In genomic region chr2:37558622-37559021, GRCh38 we compare ENCODE assay signal across 11 cellular contexts.
A peak's percentile ranks its signal among the peaks of the same experiment; 100 is the strongest.
DNase-seq lines count a peak whose midpoint lies in the region; ATAC-seq, FAIRE-seq and TF ChIP-seq lines count a peak whose summit lies in the region.
"Had no signal": no experiment of that assay in that cellular context is flagged by ENCODE, and none has a peak within 500 bp of the region (broad histone marks: within the 10 kb centered on the region; RNA-seq: fewer than 3 reads in every experiment).

No MANE protein-coding gene starts in this region.

- H3K4me3 Mint-ChIP-seq in activated naive CD8-positive, alpha-beta T cell treated with anti-CD3 and anti-CD28 coated beads, Interleukin-2, amount 10 ng/mL, durations not matched to agents 7 days and 5 days = no peak overlapping the region
- no peak overlapping the region for H3K4me3 Mint-ChIP-seq in activated naive CD8-positive, alpha-beta T cell treated with anti-CD3 and anti-CD28 coated beads, Interleukin-2, amount 50 U/mL, for 24 hours

- H3K4me1 Mint-ChIP-seq in activated naive CD8-positive, alpha-beta T cell treated with anti-CD3 and anti-CD28 coated beads, Interleukin-2, amount 10 ng/mL, durations not matched to agents 7 days and 5 days = peaks cover 10% of the 10 kb centered on the region
- H3K4me1 Mint-ChIP-seq in activated naive CD8-positive, alpha-beta T cell treated with anti-CD3 and anti-CD28 coated beads, Interleukin-2, amount 50 U/mL, for 24 hours = peaks cover 39% of the 10 kb centered on the region

- peaks cover 1% of the 10 kb centered on the region for H3K9me3 Mint-ChIP-seq in activated naive CD8-positive, alpha-beta T cell treated with anti-CD3 and anti-CD28 coated beads, Interleukin-2, amount 10 ng/mL, durations not matched to agents 7 days and 5 days
- H3K9me3 Mint-ChIP-seq in activated naive CD8-positive, alpha-beta T cell treated with anti-CD3 and anti-CD28 coated beads, Interleukin-2, amount 50 U/mL, for 24 hours = no peaks in the 10 kb centered on the region

- H3K27me3 Mint-ChIP-seq in activated naive CD8-positive, alpha-beta T cell treated with anti-CD3 and anti-CD28 coated beads, Interleukin-2, amount 10 ng/mL, durations not matched to agents 7 days and 5 days = no peaks in the 10 kb centered on the region
- no peaks in the 10 kb centered on the region for H3K27me3 Mint-ChIP-seq in activated naive CD8-positive, alpha-beta T cell treated with anti-CD3 and anti-CD28 coated beads, Interleukin-2, amount 50 U/mL, for 24 hours

- no peaks in the 10 kb centered on the region for H3K27me3 ChIP-seq in upper lobe of left lung
- H3K27me3 ChIP-seq: adrenal gland, hepatocyte had no signal

- H3K36me3 ChIP-seq in upper lobe of left lung (no peaks in the 10 kb centered on the region), kidney (ENCODE audit: control insufficient read depth in 1 of 2, insufficient read depth in 2 of 2, low read length in 2 of 2) (no peaks in the 10 kb centered on the region)
- H3K36me3 ChIP-seq: adrenal gland had no signal

- H3K4me1 ChIP-seq in upper lobe of left lung (no peaks in the 10 kb centered on the region), kidney (ENCODE audit: control insufficient read depth in 1 of 2, insufficient read depth in 1 of 2, low read depth in 1 of 2, low read length in 2 of 2) (peaks cover 0 to 3% of the 10 kb centered on the region in 2 donors)

- no peaks in the 10 kb centered on the region for H3K36me3 Mint-ChIP-seq in activated naive CD8-positive, alpha-beta T cell treated with anti-CD3 and anti-CD28 coated beads, Interleukin-2, amount 10 ng/mL, durations not matched to agents 7 days and 5 days
- H3K36me3 Mint-ChIP-seq in activated naive CD8-positive, alpha-beta T cell treated with anti-CD3 and anti-CD28 coated beads, Interleukin-2, amount 50 U/mL, for 24 hours (ENCODE audit: low read depth) = no peaks in the 10 kb centered on the region

- H3K4me3 ChIP-seq in upper lobe of left lung (no peak overlapping the region), kidney (ENCODE audit: low read length in 2 of 2) (no peak overlapping the region)
- H3K4me3 ChIP-seq: adrenal gland, hepatocyte had no signal

- no peak for TF ChIP-seq EP300 in upper lobe of left lung (IDR thresholded peaks at IDR 0.05)

- 94 to 100% methylated on average over 1 of the region's 1 CpG for WGBS in upper lobe of left lung, 2 donors

- DNase-seq in activated naive CD8-positive, alpha-beta T cell treated with anti-CD3 and anti-CD28 coated beads, Interleukin-2, amount 10 ng/mL, durations not matched to agents 7 days and 5 days = no peak
- DNase-seq in activated naive CD8-positive, alpha-beta T cell treated with anti-CD3 and anti-CD28 coated beads, Interleukin-2, amount 50 U/mL, for 24 hours = no peak
- peak; percentile 87 for DNase-seq in SIG-M5 treated with dmso at 0.1 percent for 504 hours (lab: John Stamatoyannopoulos, UW; ENCODE audit: unreplicated experiment)
- DNase-seq in upper lobe of left lung = peak in 1 of 2 donors; percentile 64
- DNase-seq in NCI-H82 (lab: John Stamatoyannopoulos, UW) = no peak
- DNase-seq in GM13976 (ENCODE audit: low spot score) = no peak
- DNase-seq in kidney = no peak
- DNase-seq: ACHN had no signal

- no peak for TF ChIP-seq CTCF in upper lobe of left lung (IDR thresholded peaks at IDR 0.05)
- no peak for TF ChIP-seq CTCF in GM13976 (IDR thresholded peaks at IDR 0.05; ENCODE audit: borderline replicate concordance, control extremely low read depth, extremely low read depth, insufficient read depth, missing control alignments)
- no peak for TF ChIP-seq CTCF in kidney (IDR thresholded peaks at IDR 0.05; ENCODE audit: borderline replicate concordance, extremely low read depth, insufficient read depth)

- no peak overlapping the region for H3K9ac ChIP-seq in kidney (ENCODE audit: low read length in 2 of 2)

- H3K27ac Mint-ChIP-seq in activated naive CD8-positive, alpha-beta T cell treated with anti-CD3 and anti-CD28 coated beads, Interleukin-2, amount 10 ng/mL, durations not matched to agents 7 days and 5 days = peak overlapping the region; percentile 3
- H3K27ac Mint-ChIP-seq in activated naive CD8-positive, alpha-beta T cell treated with anti-CD3 and anti-CD28 coated beads, Interleukin-2, amount 50 U/mL, for 24 hours = no peak overlapping the region

- H3K27ac ChIP-seq in upper lobe of left lung (no peak overlapping the region), kidney (ENCODE audit: low read depth in 2 of 2, low read length in 2 of 2) (no peak overlapping the region)
- H3K27ac ChIP-seq: adrenal gland, hepatocyte had no signal

- FAIRE-seq in kidney (lab: Jason Lieb, UNC) = no peak

- in situ Hi-C loops in GM13976 (cut with MboI; ENCODE audit: low sequenced_read_pairs, unreplicated experiment) = no loop called here

- H3K9me3 ChIP-seq in upper lobe of left lung (no peaks in the 10 kb centered on the region), kidney (ENCODE audit: control insufficient read depth in 1 of 2, low read length in 2 of 2) (no peaks in the 10 kb centered on the region)
- H3K9me3 ChIP-seq: adrenal gland had no signal

- POLR2A ChIA-PET in activated naive CD8-positive, alpha-beta T cell treated with anti-CD3 and anti-CD28 coated beads, Interleukin-2, amount 10 ng/mL, durations not matched to agents 7 days and 5 days (lab: Charles Lee) = interaction anchor here (1.1 kb wide), 1 partner anchor 113 kb away, joined by 3 read pairs; no protein-coding TSS in a partner anchor

- ATAC-seq in activated naive CD8-positive, alpha-beta T cell treated with anti-CD3 and anti-CD28 coated beads, Interleukin-2, amount 10 ng/mL, durations not matched to agents 7 days and 5 days (ENCODE audit: low read depth) = no peak
- ATAC-seq in activated naive CD8-positive, alpha-beta T cell treated with anti-CD3 and anti-CD28 coated beads, Interleukin-2, amount 50 U/mL, for 24 hours = no peak
- ATAC-seq in HG02981 (IDR thresholded peaks at IDR 0.05; ENCODE audit: unreplicated experiment) (peak; percentile 72), upper lobe of left lung (ENCODE audit: low FRiP score in 2 of 2) (peak; percentile 63 to 79)

- intact Hi-C loops in kidney (cut with DNase I) = no loop called here

- no peak for TF ChIP-seq POLR2A in upper lobe of left lung (IDR thresholded peaks at IDR 0.05)

Comparison
In these comparisons a context has a peak if more than half of its experiments do, and no peak if none do; other contexts are left out.
1. ATAC-seq: peak in HG02981 (single experiment) and upper lobe of left lung (2 of 2); none in activated naive CD8-positive, alpha-beta T cell treated with anti-CD3 and anti-CD28 coated beads, Interleukin-2, amount 10 ng/mL, durations not matched to agents 7 days and 5 days (single experiment) and activated naive CD8-positive, alpha-beta T cell treated with anti-CD3 and anti-CD28 coated beads, Interleukin-2, amount 50 U/mL, for 24 hours (single experiment).